ENCODE assay signal across 1 cellular context in genomic region chr10:101223274-101224059, GRCh38.
A peak's percentile ranks its signal among the peaks of the same experiment; 100 is the strongest.
TF ChIP-seq lines count a peak whose summit lies in the region.

No MANE protein-coding gene starts in this region.

TF ChIP-seq in H1, 55 proteins besides CTCF, POLR2A, EP300 and RAD21:
- TF ChIP-seq RNF2 (IDR thresholded peaks at IDR 0.05; ENCODE audit: borderline replicate concordance, low read depth, low read length, missing control alignments, poor library complexity, severe bottlenecking) (peak; percentile 68), GABPA (IDR thresholded peaks at IDR 0.05; ENCODE audit: borderline replicate concordance, insufficient read depth, low read length) (peak; percentile 24; the same call in 1 of the 2 replicates), CBX5 (IDR thresholded peaks at IDR 0.05; ENCODE audit: low read depth, low read length) (no peak), RXRA (IDR thresholded peaks at IDR 0.05; ENCODE audit: insufficient read depth, low read depth, low read length) (no peak), SRF (IDR thresholded peaks at IDR 0.05; ENCODE audit: low read depth, low read length) (no peak), ZNF274 (IDR thresholded peaks at IDR 0.05; ENCODE audit: borderline replicate concordance, extremely low read depth, low read length) (no peak), ASH2L (IDR thresholded peaks at IDR 0.05; ENCODE audit: low read length) (no peak), RFX5 (IDR thresholded peaks at IDR 0.05; ENCODE audit: borderline replicate concordance, low read depth, low read length) (no peak), SUZ12 (IDR thresholded peaks at IDR 0.05; ENCODE audit: low read length) (peak; percentile 99), CTBP2 (IDR thresholded peaks at IDR 0.05; ENCODE audit: borderline replicate concordance, insufficient read depth, insufficient read length, low read length) (no peak), CBX8 (IDR thresholded peaks at IDR 0.05; ENCODE audit: borderline replicate concordance, low read depth, low read length) (peak; percentile 61; the same call in 1 of the 2 replicates), TAF1 (IDR thresholded peaks at IDR 0.05; ENCODE audit: low read depth, low read length) (no peak), BRCA1 (IDR thresholded peaks at IDR 0.05; ENCODE audit: low read depth, low read length) (no peak), EZH2 (IDR thresholded peaks at IDR 0.05; ENCODE audit: low read depth, low read length, severe bottlenecking) (peak; percentile 99), KDM5A (IDR thresholded peaks at IDR 0.05; ENCODE audit: low read length) (no peak)
TF ChIP-seq in H1: peak in this region for 5.
